ENCODE assay signal across 16 cellular contexts in genomic region chr10:12807982-12808613, GRCh38.
DNase-seq lines count a peak whose midpoint lies in the region; ATAC-seq and TF ChIP-seq lines count a peak whose summit lies in the region.
"Had no signal": no experiment of that assay in that cellular context is flagged by ENCODE, and none has a peak within 500 bp of the region (broad histone marks: within the 10 kb centered on the region; RNA-seq: fewer than 3 reads in every experiment).

No MANE protein-coding gene starts in this region.

- H4K20me1 ChIP-seq in neural progenitor cell (ENCODE audit: low read depth) = no peaks in the 10 kb centered on the region

- H3K4me3 Mint-ChIP-seq in neural progenitor cell (no peak overlapping the region), type B pancreatic cell (peak overlapping the region; percentile 1)
- H3K4me3 Mint-ChIP-seq: CD14-positive monocyte had no signal

- H3K36me3 ChIP-seq in neural progenitor cell = no peaks in the 10 kb centered on the region

- no peaks in the 10 kb centered on the region for H3K27me3 ChIP-seq in neural progenitor cell

- H3K4me2 ChIP-seq in neural progenitor cell = no peak overlapping the region

- intact Hi-C loops in Right ventricle myocardium superior (cut with DNase I) = no loop called here
- intact Hi-C loops in cardiac septum (cut with DNase I) = no loop called here
- intact Hi-C loops in left ventricle myocardium superior (cut with micrococcal nuclease) = no loop called here

- H3K4me1 ChIP-seq in neural progenitor cell = no peaks in the 10 kb centered on the region

- H3K79me2 ChIP-seq in neural progenitor cell (ENCODE audit: low read depth) = no peaks in the 10 kb centered on the region

- no peak overlapping the region for H3K4me3 ChIP-seq in neural progenitor cell

- no peak overlapping the region for H2AFZ ChIP-seq in neural progenitor cell (replicated peaks)

- no peak for TF ChIP-seq CTCF in neural progenitor cell (IDR thresholded peaks at IDR 0.05)
- TF ChIP-seq CTCF in type B pancreatic cell (conservative IDR thresholded peaks at IDR 0.05) = no peak

- H3K9me3 Mint-ChIP-seq in neural progenitor cell (peaks cover 3% of the 10 kb centered on the region), type B pancreatic cell (peaks cover 2% of the 10 kb centered on the region)

- DNase-seq in Right ventricle myocardium superior (no peak), cardiac septum (ENCODE audit: low spot score) (no peak), left ventricle myocardium superior (no peak), neural progenitor cell (ENCODE audit: low spot score) (no peak), type B pancreatic cell (ENCODE audit: extremely low spot score, unreplicated experiment) (no peak), NCI-H2029 (lab: John Stamatoyannopoulos, UW) (no peak), NCI-H510A (lab: John Stamatoyannopoulos, UW) (no peak)
- DNase-seq: 8988T, GOT3, NCI-H1694 treated with DMSO at 0.1 percent for 48 hours, NCI-H2107, NCI-H2227 treated with DMSO at 0.1 percent for 48 hours, NCI-H524, NCI-H82 had no signal

- peaks cover 6% of the 10 kb centered on the region for H3K36me3 Mint-ChIP-seq in neural progenitor cell
- H3K36me3 Mint-ChIP-seq in type B pancreatic cell = peaks cover 4% of the 10 kb centered on the region

- H3K27me3 Mint-ChIP-seq in neural progenitor cell (ENCODE audit: insufficient read depth, low read depth) (peaks cover 2% of the 10 kb centered on the region), type B pancreatic cell (no peaks in the 10 kb centered on the region)

- no peak overlapping the region for H3K9ac ChIP-seq in neural progenitor cell

- no peaks in the 10 kb centered on the region for H3K9me3 ChIP-seq in neural progenitor cell (ENCODE audit: low read depth)

- H3K27ac Mint-ChIP-seq in neural progenitor cell = peak overlapping the region; percentile 70
- peak overlapping the region; percentile 42 for H3K27ac Mint-ChIP-seq in type B pancreatic cell
- H3K27ac Mint-ChIP-seq: CD14-positive monocyte had no signal

- H3K4me1 Mint-ChIP-seq in neural progenitor cell (peaks cover 7% of the 10 kb centered on the region), type B pancreatic cell (ENCODE audit: unreplicated experiment) (peaks cover 19% of the 10 kb centered on the region)
- H3K4me1 Mint-ChIP-seq: CD14-positive monocyte had no signal

- H3F3A ChIP-seq in neural progenitor cell (ENCODE audit: low read depth) = no peaks in the 10 kb centered on the region

- peak; percentile 52 for ATAC-seq in Right ventricle myocardium superior (ENCODE audit: poor library complexity)
- peak; percentile 48 for ATAC-seq in left ventricle myocardium superior
- no peak for ATAC-seq in HG03045 (IDR thresholded peaks at IDR 0.05; ENCODE audit: unreplicated experiment)

- H3K27ac ChIP-seq in neural progenitor cell = no peak overlapping the region
